6 cellular contexts compared by ENCODE assay signal in genomic region chr6:35468980-35469710, GRCh38. TPM values are rescaled to one million over a fixed set of nuclear protein-coding genes. Genes with fewer than 3 reads are reported as not detected.
DNase-seq lines count a peak whose midpoint lies in the region; ATAC-seq, FAIRE-seq and TF ChIP-seq lines count a peak whose summit lies in the region.

No MANE protein-coding gene starts in this region.

- peak overlapping the region; percentile 100 for H4K8ac ChIP-seq in H1 (ENCODE audit: extremely low read depth, insufficient read depth, low read length)

- H3K27me3 ChIP-seq in H1 (replicated peaks in 1 of 4; ENCODE audit: control insufficient read depth in 3 of 4, extremely low read depth in 1 of 4, insufficient read depth in 3 of 4, low read length in 3 of 4) = no peaks in the 10 kb centered on the region; a peak in 1 of 7 replicates

- peaks cover 14 to 30% of the 10 kb centered on the region in 2 experiments for H3K79me2 ChIP-seq in H1 (ENCODE audit: control insufficient read depth in 1 of 2, insufficient read depth in 2 of 2, low read length in 2 of 2)

- H3K18ac ChIP-seq in H1 (ENCODE audit: extremely low read depth, low read length) = peak overlapping the region; percentile 85

- WGBS in H1 (ENCODE audit: extremely low coverage in 1 of 2, insufficient coverage in 1 of 2, insufficient read length in 1 of 2, insufficient replicate concordance in 2 of 2, low coverage in 1 of 2, low lambda C conversion rate in 2 of 2, missing lambda C conversion rate in 1 of 2), 2 experiments = 2% methylated on average over 34 of the region's 37 CpGs; no CpG with 5 or more reads in 1 of the 2 experiments

- peak overlapping the region; percentile 14 for H4K91ac ChIP-seq in H1 (replicated peaks; ENCODE audit: insufficient read length, low read length)

- H3K4me2 ChIP-seq in H1 (ENCODE audit: insufficient read depth in 1 of 2, low read depth in 2 of 2, low read length in 2 of 2) = peak overlapping the region; percentile 98 to 99

- peaks cover 27 to 29% of the 10 kb centered on the region in 2 experiments for H4K20me1 ChIP-seq in H1 (replicated peaks in 1 of 2; ENCODE audit: control insufficient read depth in 1 of 2, insufficient read depth in 2 of 2, low read length in 2 of 2)

- H3K9me3 ChIP-seq in H1 (ENCODE audit: insufficient read depth in 2 of 2, low read depth in 1 of 2, low read length in 1 of 2) = no peaks in the 10 kb centered on the region; a peak in 1 of 4 replicates

- no peak for DNase-seq in Right ventricle myocardium inferior (ENCODE audit: missing footprints)
- DNase-seq in cardiac septum (ENCODE audit: low spot score) = no peak
- no peak for DNase-seq in H1 (ENCODE audit: low read depth in 1 of 2, low spot score in 2 of 2)
- peak; percentile 44 for DNase-seq in retina
- DNase-seq in DMS153 (lab: John Stamatoyannopoulos, UW) = no peak

- no peak overlapping the region for H2BK20ac ChIP-seq in H1 (ENCODE audit: low read length)

- H2AFZ ChIP-seq in H1 (ENCODE audit: low read length) = no peak overlapping the region

- peak overlapping the region; percentile 72 for H3K56ac ChIP-seq in H1 (replicated peaks; ENCODE audit: insufficient read length, low read depth, low read length)

- TF ChIP-seq CTCF in H1 (IDR thresholded peaks at IDR 0.05; ENCODE audit: control extremely low read depth in 1 of 3, insufficient read depth in 1 of 3, low read depth in 1 of 3, low read length in 3 of 3) = no peak

- no peak overlapping the region; the same call in 1 of the 2 replicates for H2AK5ac ChIP-seq in H1 (ENCODE audit: low read depth, low read length)

- no peak for TF ChIP-seq POLR2A in H1 (IDR thresholded peaks at IDR 0.05; ENCODE audit: control extremely low read depth in 1 of 2, low read depth in 2 of 2, low read length in 2 of 2)

- no peak overlapping the region for H2BK120ac ChIP-seq in H1 (replicated peaks; ENCODE audit: low read depth, low read length)

- H3K36me3 ChIP-seq in H1 (ENCODE audit: control insufficient read depth in 2 of 4, insufficient read depth in 4 of 4, low read length in 3 of 4) = peaks cover 24 to 56% (median 31%) of the 10 kb centered on the region in 4 experiments

- POLR2A ChIA-PET in H1 (lab: Charles Lee; ENCODE audit: partially characterized antibody) = interaction anchor here (0.5 to 30.9 kb wide), 22 partner anchors 15 to 682 kb away, joined by 3 to 1319 read pairs (median 4); partner anchors contain the start of genes DEF6, FANCE, PPARD and TEAD3

- intact Hi-C loops in Right ventricle myocardium inferior (cut with DNase I) (loop anchor here (1.0 to 5.0 kb wide), 2 partner anchors 127 to 172 kb away; partner anchors contain the start of genes DEF6 and PPARD), cardiac septum (cut with DNase I) (loop anchor here (5.0 kb wide), 1 partner anchor 127 kb away; the partner anchor contains the start of gene PPARD)

- FAIRE-seq in H1 (lab: Jason Lieb, UNC) = no peak

- H4K5ac ChIP-seq in H1 (ENCODE audit: insufficient read length, low read depth, low read length) = peak overlapping the region; percentile 94

- no peak overlapping the region for H3K14ac ChIP-seq in H1 (ENCODE audit: insufficient read length)

- ATAC-seq in Right ventricle myocardium inferior = peak; percentile 15
- no peak for ATAC-seq in HG02798 (IDR thresholded peaks at IDR 0.05; ENCODE audit: poor library complexity, unreplicated experiment)

- H3K23me2 ChIP-seq in H1 (ENCODE audit: low read depth, low read length) = peaks cover 13% of the 10 kb centered on the region

- no peak for TF ChIP-seq RAD21 in H1 (IDR thresholded peaks at IDR 0.05 in 1 of 2, conservative IDR thresholded peaks at IDR 0.05 in 1 of 2; ENCODE audit: low read depth in 2 of 2, low read length in 2 of 2)

- no peak overlapping the region for H2BK12ac ChIP-seq in H1 (ENCODE audit: low read depth, low read length)

- CTCF ChIA-PET in H1 (lab: Charles Lee; ENCODE audit: partially characterized antibody) = interaction anchor here (0.7 to 5.5 kb wide), 11 partner anchors 7 to 180 kb away, joined by 3 to 30 read pairs (median 7); partner anchors contain the start of gene DEF6

- H3K27ac ChIP-seq in H1 (ENCODE audit: low read depth, low read length) = peak overlapping the region; percentile 94

- peak overlapping the region; percentile 2 for H3K4ac ChIP-seq in H1 (replicated peaks; ENCODE audit: insufficient read length, low read depth, low read length)

- H2BK15ac ChIP-seq in H1 (ENCODE audit: low read length) = no peak overlapping the region

- H3K9ac ChIP-seq in H1 (replicated peaks in 1 of 4; ENCODE audit: extremely low read depth in 1 of 4, low read depth in 3 of 4, low read length in 3 of 4) = peak overlapping the region; percentile 90 to 99 (median 98)

- H2BK5ac ChIP-seq in H1 (ENCODE audit: low read depth, low read length) = peak overlapping the region; percentile 94

- TF ChIP-seq EP300 in H1 (IDR thresholded peaks at IDR 0.05; ENCODE audit: borderline replicate concordance in 1 of 2, low read depth in 2 of 2, low read length in 2 of 2) = no peak

- peaks cover 4% of the 10 kb centered on the region; the same call in 1 of the 2 replicates for H3K79me1 ChIP-seq in H1 (ENCODE audit: low read depth, low read length)

- H3K4me3 ChIP-seq in H1 (ENCODE audit: extremely low read depth in 1 of 4, insufficient read depth in 2 of 4, low read depth in 3 of 4, low read length in 4 of 4) = peak overlapping the region; percentile 86 to 99 (median 92)

- no peak overlapping the region for H3K23ac ChIP-seq in H1 (ENCODE audit: insufficient read length)

- peaks cover 0 to 8% (median 5%) of the 10 kb centered on the region in 4 experiments; a peak in 6 of 7 replicates for H3K4me1 ChIP-seq in H1 (replicated peaks in 1 of 4; ENCODE audit: control insufficient read depth in 3 of 4, insufficient read depth in 4 of 4, low read length in 3 of 4)

TF ChIP-seq in H1, 55 proteins besides CTCF, POLR2A, EP300 and RAD21 (continues in another document):
- TF ChIP-seq SAP30 (IDR thresholded peaks at IDR 0.05; ENCODE audit: insufficient read depth, insufficient replicate concordance, low read length) = peak; percentile 23
- no peak for TF ChIP-seq KDM5A (IDR thresholded peaks at IDR 0.05; ENCODE audit: low read length)
- no peak for TF ChIP-seq CBX5 (IDR thresholded peaks at IDR 0.05; ENCODE audit: low read depth, low read length)
- no peak for TF ChIP-seq SIRT6 (IDR thresholded peaks at IDR 0.05; ENCODE audit: low read length)
- peak; percentile 26 for TF ChIP-seq TAF7 (optimal IDR thresholded peaks at IDR 0.05; ENCODE audit: borderline replicate concordance, low read depth, low read length)
- no peak for TF ChIP-seq E2F6 (IDR thresholded peaks at IDR 0.05)

RNA-seq across cellular contexts. Expression of gene RPL10A, which starts 0.9 kb away (rescaled TPM):
- total RNA-seq in Right ventricle myocardium inferior (606 TPM), cardiac septum (432 TPM)
- total RNA-seq in H1 (2021; fragmentation: NEBNext Ultra II Directional; extraction: Animal tissue kit (Norgen Biotek cat#: 25700)) = 1,893 and 1,923 TPM in 2 replicates
- 2,801 and 2,948 TPM in 2 replicates for polyA plus RNA-seq in H1 (2011; rRNA removed)
- polyA plus RNA-seq in H1 (2011; cell fraction: cytosol; rRNA removed) = 3,231 TPM
- polyA plus RNA-seq in H1 (2011; cell fraction: nucleus; rRNA removed) = 2,819 TPM
- polyA plus RNA-seq in H1 (2012, experiment 1 of 2) = 2,565 to 3,012 TPM (median 2,684 TPM) in 4 replicates
- polyA plus RNA-seq in H1 (2012, experiment 2 of 2) = 2,057 TPM
- polyA plus RNA-seq in H1 (2013, experiment 1 of 2) = 2,379 TPM
- polyA plus RNA-seq in H1 (2013, experiment 2 of 2) = 2,280 TPM
- 958 and 1,373 TPM in 2 replicates for polyA minus RNA-seq in H1 (2011; rRNA and poly(A)+ RNA removed)
- polyA minus RNA-seq in H1 (2011; cell fraction: cytosol; rRNA and poly(A)+ RNA removed) = 907 TPM
- polyA minus RNA-seq in H1 (2011; cell fraction: nucleus; rRNA and poly(A)+ RNA removed) = 793 TPM

RNA-seq across cellular contexts. Expression of gene FANCE, which starts 17.0 kb away (rescaled TPM):
- total RNA-seq in Right ventricle myocardium inferior (4.1 TPM), cardiac septum (2.9 TPM)
- total RNA-seq in H1 (2021; fragmentation: NEBNext Ultra II Directional; extraction: Animal tissue kit (Norgen Biotek cat#: 25700)) = 16.1 and 16.4 TPM in 2 replicates
- polyA plus RNA-seq in H1 (2011; rRNA removed) = 17.0 and 19.2 TPM in 2 replicates
- 19.6 TPM for polyA plus RNA-seq in H1 (2011; cell fraction: cytosol; rRNA removed)
- polyA plus RNA-seq in H1 (2011; cell fraction: nucleus; rRNA removed) = 21.5 TPM
- 11.7 to 17.9 TPM (median 16.0 TPM) in 4 replicates for polyA plus RNA-seq in H1 (2012, experiment 1 of 2)
- polyA plus RNA-seq in H1 (2012, experiment 2 of 2) = 22.8 TPM
- 8.4 TPM for polyA plus RNA-seq in H1 (2013, experiment 1 of 2)
- 8.7 TPM for polyA plus RNA-seq in H1 (2013, experiment 2 of 2)
- polyA minus RNA-seq in H1 (2011; rRNA and poly(A)+ RNA removed) = 17.3 and 24.8 TPM in 2 replicates
- polyA minus RNA-seq in H1 (2011; cell fraction: cytosol; rRNA and poly(A)+ RNA removed) = 15.8 TPM
- polyA minus RNA-seq in H1 (2011; cell fraction: nucleus; rRNA and poly(A)+ RNA removed) = 8.3 TPM

RNA-seq across cellular contexts. Expression of gene TEAD3, which starts 27.7 kb away (rescaled TPM):
- total RNA-seq in Right ventricle myocardium inferior (32.2 TPM), cardiac septum (63.3 TPM)
- total RNA-seq in H1 (2021; fragmentation: NEBNext Ultra II Directional; extraction: Animal tissue kit (Norgen Biotek cat#: 25700)) = 27.0 and 28.7 TPM in 2 replicates
- 20.1 and 31.0 TPM in 2 replicates for polyA plus RNA-seq in H1 (2011; rRNA removed)
- 21.2 TPM for polyA plus RNA-seq in H1 (2011; cell fraction: cytosol; rRNA removed)
- polyA plus RNA-seq in H1 (2011; cell fraction: nucleus; rRNA removed) = 34.8 TPM
- 23.4 to 29.3 TPM (median 26.1 TPM) in 4 replicates for polyA plus RNA-seq in H1 (2012, experiment 1 of 2)
- polyA plus RNA-seq in H1 (2012, experiment 2 of 2) = 22.5 TPM
- 17.6 TPM for polyA plus RNA-seq in H1 (2013, experiment 1 of 2)
- 16.7 TPM for polyA plus RNA-seq in H1 (2013, experiment 2 of 2)
- 8.8 and 12.4 TPM in 2 replicates for polyA minus RNA-seq in H1 (2011; rRNA and poly(A)+ RNA removed)
- 9.2 TPM for polyA minus RNA-seq in H1 (2011; cell fraction: cytosol; rRNA and poly(A)+ RNA removed)
- polyA minus RNA-seq in H1 (2011; cell fraction: nucleus; rRNA and poly(A)+ RNA removed) = 9.6 TPM

RNA-seq across cellular contexts. Expression of gene TULP1, which starts 43.6 kb away (rescaled TPM):
- total RNA-seq in Right ventricle myocardium inferior = not detected
- total RNA-seq in cardiac septum = not detected
- total RNA-seq in H1 (2021; fragmentation: NEBNext Ultra II Directional; extraction: Animal tissue kit (Norgen Biotek cat#: 25700)) = 5.0 and 6.8 TPM in 2 replicates
- 3.2 and 4.4 TPM in 2 replicates for polyA plus RNA-seq in H1 (2011; rRNA removed)
- 4.1 TPM for polyA plus RNA-seq in H1 (2011; cell fraction: cytosol; rRNA removed)
- 5.5 TPM for polyA plus RNA-seq in H1 (2011; cell fraction: nucleus; rRNA removed)
- 4.6 to 5.8 TPM (median 5.4 TPM) in 4 replicates for polyA plus RNA-seq in H1 (2012, experiment 1 of 2)
- polyA plus RNA-seq in H1 (2012, experiment 2 of 2) = 8.5 TPM
- polyA plus RNA-seq in H1 (2013, experiment 1 of 2) = 4.2 TPM
- 4.4 TPM for polyA plus RNA-seq in H1 (2013, experiment 2 of 2)
- 0.32 and 2.4 TPM in 2 replicates for polyA minus RNA-seq in H1 (2011; rRNA and poly(A)+ RNA removed)
- 1.9 TPM for polyA minus RNA-seq in H1 (2011; cell fraction: cytosol; rRNA and poly(A)+ RNA removed)
- 4.6 TPM for polyA minus RNA-seq in H1 (2011; cell fraction: nucleus; rRNA and poly(A)+ RNA removed)
